ENCODE assay signal across 22 cellular contexts in genomic region chr9:71891557-71892189, GRCh38. TPM values are rescaled to one million over a fixed set of nuclear protein-coding genes. Genes with fewer than 3 reads are reported as not detected.
DNase-seq lines count a peak whose midpoint lies in the region; ATAC-seq and TF ChIP-seq lines count a peak whose summit lies in the region.
"Had no signal": no experiment of that assay in that cellular context is flagged by ENCODE, and none has a peak within 500 bp of the region (broad histone marks: within the 10 kb centered on the region; RNA-seq: fewer than 3 reads in every experiment).

No MANE protein-coding gene starts in this region.

- H3K79me2 ChIP-seq in DND-41 (ENCODE audit: insufficient read depth, low read length): peaks cover 100% of the 10 kb centered on the region

- DNase-seq in DND-41 (no peak), left lobe of liver (ENCODE audit: low spot score) (no peak), midbrain (lab: John Stamatoyannopoulos, UW) (no peak)
- DNase-seq: activated CD8-positive, alpha-beta memory T cell treated with anti-CD3 and anti-CD28 coated beads, Interleukin-2, amount 10 ng/mL, durations not matched to agents 7 days and 5 days; activated naive CD8-positive, alpha-beta T cell treated with anti-CD3 and anti-CD28 coated beads, Interleukin-2, amount 50 U/mL, for 24 hours; DMS79 treated with DMSO at 0.1 percent for 48 hours; foreskin fibroblast; hypothalamus; kidney; mesenchymal stem cell; NCI-H146; NCI-H748 treated with DMSO at 0.1 percent for 48 hours; retina; stimulated activated naive CD4-positive, alpha-beta T cell; trophoblast cell had no signal

- H3K4me1 ChIP-seq in DND-41 (ENCODE audit: insufficient read depth, low read length): peaks cover 49% of the 10 kb centered on the region

- H4K20me1 ChIP-seq in DND-41 (ENCODE audit: insufficient read depth, low read length): peaks cover 16% of the 10 kb centered on the region; the same call in 1 of the 2 replicates

- H3K4me2 ChIP-seq in DND-41 (ENCODE audit: insufficient read depth, low read length): no peak overlapping the region

- no peak overlapping the region for H3K4me3 ChIP-seq in DND-41 (ENCODE audit: low read depth in 1 of 2, low read length in 2 of 2)

- peak overlapping the region; percentile 9; the same call in 1 of the 2 replicates for H3K27ac ChIP-seq in DND-41 (ENCODE audit: low read length)
- H3K27ac ChIP-seq: neutrophil had no signal

- no peak overlapping the region for H2AFZ ChIP-seq in DND-41 (ENCODE audit: low read depth, low read length)

- H3K9me3 ChIP-seq in DND-41 (ENCODE audit: insufficient read depth, low read length, severe bottlenecking): no peaks in the 10 kb centered on the region
- H3K9me3 ChIP-seq: neutrophil had no signal

- TF ChIP-seq CTCF in DND-41 (IDR thresholded peaks at IDR 0.05; ENCODE audit: borderline replicate concordance, extremely low read depth, low read length, poor library complexity, severe bottlenecking): no peak

- H3K9ac ChIP-seq in DND-41 (ENCODE audit: low read depth, low read length): no peak overlapping the region

- H3K27me3 ChIP-seq in DND-41 (ENCODE audit: insufficient read depth, low read length, poor library complexity): no peaks in the 10 kb centered on the region
- H3K27me3 ChIP-seq: neutrophil had no signal

- peaks cover 10% of the 10 kb centered on the region; the same call in 1 of the 2 replicates for H3K36me3 ChIP-seq in DND-41 (ENCODE audit: insufficient read depth, low read length)
- H3K36me3 ChIP-seq: neutrophil had no signal

- ATAC-seq in DND-41 (ENCODE audit: insufficient read depth, low read depth) (no peak), GM19395 (IDR thresholded peaks at IDR 0.05; ENCODE audit: unreplicated experiment) (peak; percentile 55), HG03442 (IDR thresholded peaks at IDR 0.05; ENCODE audit: unreplicated experiment) (peak; percentile 51), left lobe of liver (peak; percentile 64), GM21529 (IDR thresholded peaks at IDR 0.05; ENCODE audit: unreplicated experiment) (no peak), GM19351 (IDR thresholded peaks at IDR 0.05; ENCODE audit: unreplicated experiment) (no peak), GM18517 (IDR thresholded peaks at IDR 0.05; ENCODE audit: unreplicated experiment) (no peak)
- ATAC-seq: activated CD8-positive, alpha-beta memory T cell treated with anti-CD3 and anti-CD28 coated beads, Interleukin-2, amount 10 ng/mL, durations not matched to agents 7 days and 5 days; activated naive CD8-positive, alpha-beta T cell treated with anti-CD3 and anti-CD28 coated beads, Interleukin-2, amount 50 U/mL, for 24 hours; activated T-helper 17 cell treated with anti-CD3 and anti-CD28 coated beads, Interleukin-2, amount 50 U/mL, for 72 hours had no signal

RNA-seq across cellular contexts. Expression of gene ABHD17B, which starts 19.3 kb away (rescaled TPM):
- total RNA-seq in left lobe of liver: 10.9 TPM

RNA-seq across cellular contexts. Expression of gene C9orf85, which starts 19.8 kb away (rescaled TPM):
- total RNA-seq in left lobe of liver: 5.1 TPM

Comparison
In these comparisons a context has a peak if more than half of its experiments do, and no peak if none do; other contexts are left out.
1. ATAC-seq: peak in GM19395 (single experiment), HG03442 (single experiment) and left lobe of liver (single experiment); none in DND-41 (single experiment), GM21529 (single experiment), GM19351 (single experiment) and GM18517 (single experiment).